Comparison of ENCODE assay signal across 8 cellular contexts in the genomic region with DNA sequence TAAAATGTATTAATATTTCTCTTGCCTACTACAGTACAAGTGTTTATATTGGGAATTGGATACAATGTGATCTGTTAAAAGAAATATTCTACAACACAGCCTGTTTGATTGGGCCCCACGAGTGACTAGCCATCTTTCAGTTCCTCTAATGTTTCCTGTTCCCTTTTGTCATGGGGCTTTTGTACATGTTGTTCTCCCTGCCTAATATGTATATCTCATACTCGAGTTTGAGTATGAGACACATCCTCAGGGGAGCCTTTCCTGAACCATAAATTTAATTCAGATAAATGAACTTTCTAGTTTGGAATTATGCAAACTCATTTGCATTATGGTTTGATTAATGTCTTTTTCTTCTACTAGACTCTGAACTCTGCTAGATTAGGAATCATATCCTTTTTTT.
DNase-seq lines count a peak whose midpoint lies in the region; ATAC-seq, FAIRE-seq and TF ChIP-seq lines count a peak whose summit lies in the region.

No MANE protein-coding gene starts in this region.

- ATAC-seq in GM21576 (IDR thresholded peaks at IDR 0.05; ENCODE audit: unreplicated experiment) = peak; percentile 92

- peaks cover 93% of the 10 kb centered on the region for H3K79me2 ChIP-seq in Karpas-422 (ENCODE audit: low read length)

- intact Hi-C loops in MCF 10A (cut with micrococcal nuclease) = no loop called here

- no peaks in the 10 kb centered on the region for H4K20me1 ChIP-seq in Karpas-422 (ENCODE audit: insufficient read depth, low read depth, low read length)

- POLR2A ChIA-PET in MCF 10A (lab: Yijun Ruan, JAX) = no interaction called here

- FAIRE-seq in GM12891 (lab: Jason Lieb, UNC) = peak; percentile 89

- H3K4me3 ChIP-seq in Karpas-422 (ENCODE audit: low read length) (no peak overlapping the region), right atrium auricular region (no peak overlapping the region)

- H3K36me3 ChIP-seq in Karpas-422 (ENCODE audit: insufficient read depth, low read length) = peaks cover 48% of the 10 kb centered on the region
- H3K36me3 ChIP-seq in right atrium auricular region = peaks cover 15% of the 10 kb centered on the region

- H3K27ac Mint-ChIP-seq in HFFc6 = no peak overlapping the region; the same call in 1 of the 2 replicates
- H3K27ac Mint-ChIP-seq in MCF 10A (ENCODE audit: low read depth, unreplicated experiment) = no peak overlapping the region

- CTCF ChIA-PET in MCF 10A (lab: Yijun Ruan, JAX) = no interaction called here

- H2AFZ ChIP-seq in Karpas-422 (ENCODE audit: low read length) = no peak overlapping the region

- H3K27me3 ChIP-seq in Karpas-422 (ENCODE audit: low read length) (no peaks in the 10 kb centered on the region), right atrium auricular region (no peaks in the 10 kb centered on the region)

- TF ChIP-seq POLR2A in GM12891 (IDR thresholded peaks at IDR 0.05; ENCODE audit: low read depth, low read length) = no peak

- H3K9me3 Mint-ChIP-seq in HFFc6 (no peaks in the 10 kb centered on the region), MCF 10A (ENCODE audit: unreplicated experiment) (peaks cover 21% of the 10 kb centered on the region)

- no peak for TF ChIP-seq CTCF in right atrium auricular region (IDR thresholded peaks at IDR 0.05)
- no peak for TF ChIP-seq CTCF in HFFc6 (IDR thresholded peaks at IDR 0.05)
- TF ChIP-seq CTCF in MCF 10A (IDR thresholded peaks at IDR 0.05; ENCODE audit: unreplicated experiment) = no peak

- H3K4me1 ChIP-seq in Karpas-422 (ENCODE audit: low read length) (peaks cover 24% of the 10 kb centered on the region), right atrium auricular region (peaks cover 0 to 58% of the 10 kb centered on the region in 2 donors)

- H3K9me3 ChIP-seq in Karpas-422 (ENCODE audit: low read length) (peaks cover 5% of the 10 kb centered on the region; the same call in 1 of the 2 replicates), right atrium auricular region (no peaks in the 10 kb centered on the region)

- H3K36me3 Mint-ChIP-seq in HFFc6 (ENCODE audit: low read depth) = peaks cover 32% of the 10 kb centered on the region
- peaks cover 26% of the 10 kb centered on the region for H3K36me3 Mint-ChIP-seq in MCF 10A (ENCODE audit: insufficient read depth, unreplicated experiment)

- BruUV-seq in MCF 10A (replicated peaks; lab: Mats Ljungman, UMichigan) = no TSS peak

- no peak overlapping the region for H3K4me3 Mint-ChIP-seq in HFFc6
- H3K4me3 Mint-ChIP-seq in MCF 10A (ENCODE audit: unreplicated experiment) = no peak overlapping the region

- H3K27ac ChIP-seq in Karpas-422 (ENCODE audit: low read length) = peak overlapping the region; percentile 45
- peak overlapping the region; percentile 56 to 75 for H3K27ac ChIP-seq in right atrium auricular region

- H3K4me1 Mint-ChIP-seq in HFFc6 (ENCODE audit: low read depth) (peaks cover 38% of the 10 kb centered on the region), MCF 10A (ENCODE audit: insufficient read depth, unreplicated experiment) (peaks cover 30% of the 10 kb centered on the region)

- H3K4me2 ChIP-seq in Karpas-422 (ENCODE audit: low read depth, low read length, poor library complexity, severe bottlenecking) = peak overlapping the region; percentile 20

- H3K9ac ChIP-seq in Karpas-422 (ENCODE audit: low read length) = no peak overlapping the region

- H3K27me3 Mint-ChIP-seq in HFFc6 (ENCODE audit: insufficient read depth) = no peaks in the 10 kb centered on the region
- no peaks in the 10 kb centered on the region for H3K27me3 Mint-ChIP-seq in MCF 10A (ENCODE audit: insufficient read depth, unreplicated experiment)

- no peaks in the 10 kb centered on the region for H3K9me2 ChIP-seq in Karpas-422 (replicated peaks; ENCODE audit: insufficient read depth, low read length)

- DNase-seq in GM12891 (ENCODE audit: insufficient read length, low spot score) = no peak
- peak; percentile 75 for DNase-seq in Karpas-422
- no peak for DNase-seq in right atrium auricular region (ENCODE audit: low spot score)
- DNase-seq in NCI-H1694 (lab: John Stamatoyannopoulos, UW) = no peak
- DNase-seq in HFFc6 = no peak
- DNase-seq in MCF 10A (ENCODE audit: unreplicated experiment) = no peak
- DNase-seq in RKO (ENCODE audit: low spot score) = no peak

TF ChIP-seq in GM12891, 5 proteins besides CTCF, POLR2A, EP300 and RAD21:
- TF ChIP-seq POU2F2 (IDR thresholded peaks at IDR 0.05; ENCODE audit: low read depth, low read length) = no peak
- peak; percentile 98 for TF ChIP-seq SPI1 (IDR thresholded peaks at IDR 0.05; ENCODE audit: low read depth, low read length)
TF ChIP-seq in GM12891: peak in this region for 1.
